ENCODE assay signal across 10 cellular contexts in the genomic region with DNA sequence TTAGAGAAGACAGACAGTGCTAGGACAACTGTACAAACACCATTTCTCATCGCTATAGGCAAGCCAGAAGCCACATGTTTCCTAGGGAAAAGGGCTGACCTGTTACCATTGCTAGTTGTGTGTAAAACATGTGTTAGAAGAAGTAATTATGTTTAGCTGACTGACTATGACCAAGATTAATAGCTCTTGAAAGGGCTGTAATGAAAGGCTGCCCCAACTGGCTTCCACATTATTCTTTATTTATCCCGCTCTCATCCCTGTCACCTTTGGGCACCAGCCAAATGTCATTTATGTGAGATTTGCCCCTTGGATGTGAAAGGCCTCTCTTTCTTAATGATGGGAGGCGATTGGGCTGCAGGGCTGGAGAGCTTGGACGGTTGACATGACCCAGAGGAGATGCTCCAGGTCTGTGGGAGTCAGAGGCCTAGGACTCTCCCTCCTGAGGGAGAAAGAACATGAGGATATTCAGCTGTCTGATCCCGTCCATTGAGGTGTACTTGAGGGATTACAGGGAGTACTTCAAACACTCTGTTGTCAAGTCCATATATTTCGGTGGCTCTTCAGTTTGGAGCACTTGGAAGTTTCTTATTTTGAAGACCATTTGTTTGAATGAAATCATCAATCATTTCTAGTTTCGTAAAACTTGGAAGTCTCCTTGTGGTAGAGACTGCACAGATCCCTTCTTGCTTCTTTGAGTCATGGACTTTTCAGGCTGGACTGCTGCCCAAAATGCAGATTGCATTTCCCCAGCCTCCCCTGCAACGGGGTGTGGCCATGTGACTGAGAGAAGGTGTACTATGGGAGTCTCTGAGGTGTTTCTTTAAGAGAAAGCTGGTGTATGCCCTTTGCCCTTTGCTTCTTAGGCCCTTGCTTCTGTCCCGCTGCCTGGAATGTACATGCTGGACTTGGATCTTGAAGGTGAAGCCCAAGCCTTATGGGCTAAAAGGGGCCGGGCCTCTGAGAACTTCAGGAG. TPM values are rescaled to one million over a fixed set of nuclear protein-coding genes. Genes with fewer than 3 reads are reported as not detected.
DNase-seq lines count a peak whose midpoint lies in the region; ATAC-seq and TF ChIP-seq lines count a peak whose summit lies in the region.
"Had no signal": no experiment of that assay in that cellular context is flagged by ENCODE, and none has a peak within 500 bp of the region (broad histone marks: within the 10 kb centered on the region; RNA-seq: fewer than 3 reads in every experiment).

No MANE protein-coding gene starts in this region.

- H3K4me1 Mint-ChIP-seq in HFFc6 (ENCODE audit: low read depth): peaks cover 42% of the 10 kb centered on the region

- no peaks in the 10 kb centered on the region for H3K27me3 ChIP-seq in gastroesophageal sphincter
- H3K27me3 ChIP-seq in suprapubic skin: no peaks in the 10 kb centered on the region
- H3K27me3 ChIP-seq: gastrocnemius medialis had no signal

- H3K27ac ChIP-seq in gastroesophageal sphincter (peak overlapping the region in 1 of 4 donors; percentile 12), suprapubic skin (peak overlapping the region; percentile 34)
- H3K27ac ChIP-seq: gastrocnemius medialis had no signal

- H3K27me3 Mint-ChIP-seq in HFFc6 (ENCODE audit: insufficient read depth): no peaks in the 10 kb centered on the region; the same call in 1 of the 2 replicates
- H3K27me3 Mint-ChIP-seq: stimulated activated memory B cell treated with anti-CD40 and anti-IgM and Interleukin-4, amounts not matched to agents 10 μg/mL and 1 μg/mL and 100 μg/mL, for 72 hours had no signal

- TF ChIP-seq POLR2A in gastroesophageal sphincter (IDR thresholded peaks at IDR 0.05): no peak
- no peak for TF ChIP-seq POLR2A in suprapubic skin (IDR thresholded peaks at IDR 0.05)

- no peaks in the 10 kb centered on the region for H3K9me3 Mint-ChIP-seq in HFFc6

- TF ChIP-seq EP300 in gastroesophageal sphincter (IDR thresholded peaks at IDR 0.05) (no peak), suprapubic skin (IDR thresholded peaks at IDR 0.05) (no peak)

- peak; percentile 4 for DNase-seq in NCI-H82 (lab: John Stamatoyannopoulos, UW)
- DNase-seq in NCI-H82 treated with DMSO at 0.1 percent for 48 hours (lab: John Stamatoyannopoulos, UW; ENCODE audit: unreplicated experiment): no peak
- peak; percentile 28 for DNase-seq in RPMI7951 (ENCODE audit: low read depth)
- peak in 1 of 2 donors; percentile 76 for DNase-seq in suprapubic skin (ENCODE audit: low spot score in 2 of 2)
- no peak for DNase-seq in HFFc6

- TF ChIP-seq CTCF in gastroesophageal sphincter (IDR thresholded peaks at IDR 0.05) (peak in 1 of 4 experiments; percentile 6), suprapubic skin (IDR thresholded peaks at IDR 0.05) (no peak), HFFc6 (IDR thresholded peaks at IDR 0.05) (no peak)

- H3K9me3 ChIP-seq in gastroesophageal sphincter: no peaks in the 10 kb centered on the region
- H3K9me3 ChIP-seq in suprapubic skin: no peaks in the 10 kb centered on the region
- H3K9me3 ChIP-seq: gastrocnemius medialis had no signal

- peak; percentile 53 for ATAC-seq in gastroesophageal sphincter
- ATAC-seq in HG02884 (IDR thresholded peaks at IDR 0.05; ENCODE audit: unreplicated experiment): no peak
- no peak for ATAC-seq in GM18498 (IDR thresholded peaks at IDR 0.05; ENCODE audit: unreplicated experiment)
- ATAC-seq: gastrocnemius medialis; stimulated activated memory B cell treated with anti-CD40 and anti-IgM and Interleukin-4, amounts not matched to agents 10 μg/mL and 1 μg/mL and 100 μg/mL, for 72 hours had no signal

- WGBS in gastroesophageal sphincter (ENCODE audit: low coverage in 1 of 2), 2 donors: 44 to 50% methylated on average over 3 to 8 of the region's 10 CpGs
- 68% methylated on average over 10 of the region's 10 CpGs for WGBS in suprapubic skin

- peaks cover 11% of the 10 kb centered on the region for H3K36me3 Mint-ChIP-seq in HFFc6 (ENCODE audit: low read depth)

- peaks cover 5 to 42% (median 7%) of the 10 kb centered on the region in 3 donors for H3K4me1 ChIP-seq in gastroesophageal sphincter
- H3K4me1 ChIP-seq in suprapubic skin: peaks cover 28% of the 10 kb centered on the region

- H3K36me3 ChIP-seq in gastroesophageal sphincter (no peaks in the 10 kb centered on the region), suprapubic skin (no peaks in the 10 kb centered on the region)
- H3K36me3 ChIP-seq: gastrocnemius medialis had no signal

- no peak overlapping the region for H3K27ac Mint-ChIP-seq in HFFc6
- H3K27ac Mint-ChIP-seq: stimulated activated memory B cell treated with anti-CD40 and anti-IgM and Interleukin-4, amounts not matched to agents 10 μg/mL and 1 μg/mL and 100 μg/mL, for 72 hours had no signal

- H3K4me3 Mint-ChIP-seq in HFFc6: no peak overlapping the region
- H3K4me3 Mint-ChIP-seq: stimulated activated memory B cell treated with anti-CD40 and anti-IgM and Interleukin-4, amounts not matched to agents 10 μg/mL and 1 μg/mL and 100 μg/mL, for 72 hours had no signal

- H3K4me3 ChIP-seq in gastroesophageal sphincter: no peak overlapping the region
- no peak overlapping the region for H3K4me3 ChIP-seq in suprapubic skin
- H3K4me3 ChIP-seq: gastrocnemius medialis had no signal

RNA-seq across cellular contexts. Expression of gene FTO, which starts 51.3 kb away (rescaled TPM):
- total RNA-seq in RPMI7951 (2014; rRNA removed; shearing (Covaris generic)): 81.4 and 90.0 TPM in 2 replicates
- total RNA-seq in gastroesophageal sphincter (100 to 1,000 TPM; 102 to 138 (median 130) TPM), suprapubic skin (100 to 1,000 TPM in 1 of 4 donors, 10 to 100 TPM in 3; 64.4 to 116 (median 71.3) TPM)
- 100 to 1,000 TPM in 5 of 6 experiments, 10 to 100 TPM in 1; 93.7 to 107 (median 105) TPM for total RNA-seq in HFFc6 (2021; fragmentation: NEBNext Ultra II Directional; extraction: Animal tissue kit (Norgen Biotek cat#: 25700))

RNA-seq across cellular contexts. Expression of gene RPGRIP1L, which starts 51.6 kb away (rescaled TPM):
- total RNA-seq in RPMI7951 (2014; rRNA removed; shearing (Covaris generic)): 14.7 and 15.9 TPM in 2 replicates
- total RNA-seq in gastroesophageal sphincter (1 to 10 TPM; 3.5 to 5.4 (median 4.8) TPM), suprapubic skin (1 to 10 TPM; 2.4 to 7.2 (median 3.8) TPM)
- total RNA-seq in HFFc6 (2021; fragmentation: NEBNext Ultra II Directional; extraction: Animal tissue kit (Norgen Biotek cat#: 25700)): 10 to 100 TPM; 16.3 to 19.1 (median 18.4) TPM

Comparison
In these comparisons a context has a peak if more than half of its experiments do, and no peak if none do; other contexts are left out.
1. DNase-seq: peak in NCI-H82 (single experiment) and RPMI7951 (single experiment); none in NCI-H82 treated with DMSO at 0.1 percent for 48 hours (single experiment) and HFFc6 (single experiment).